In the genomic region with DNA sequence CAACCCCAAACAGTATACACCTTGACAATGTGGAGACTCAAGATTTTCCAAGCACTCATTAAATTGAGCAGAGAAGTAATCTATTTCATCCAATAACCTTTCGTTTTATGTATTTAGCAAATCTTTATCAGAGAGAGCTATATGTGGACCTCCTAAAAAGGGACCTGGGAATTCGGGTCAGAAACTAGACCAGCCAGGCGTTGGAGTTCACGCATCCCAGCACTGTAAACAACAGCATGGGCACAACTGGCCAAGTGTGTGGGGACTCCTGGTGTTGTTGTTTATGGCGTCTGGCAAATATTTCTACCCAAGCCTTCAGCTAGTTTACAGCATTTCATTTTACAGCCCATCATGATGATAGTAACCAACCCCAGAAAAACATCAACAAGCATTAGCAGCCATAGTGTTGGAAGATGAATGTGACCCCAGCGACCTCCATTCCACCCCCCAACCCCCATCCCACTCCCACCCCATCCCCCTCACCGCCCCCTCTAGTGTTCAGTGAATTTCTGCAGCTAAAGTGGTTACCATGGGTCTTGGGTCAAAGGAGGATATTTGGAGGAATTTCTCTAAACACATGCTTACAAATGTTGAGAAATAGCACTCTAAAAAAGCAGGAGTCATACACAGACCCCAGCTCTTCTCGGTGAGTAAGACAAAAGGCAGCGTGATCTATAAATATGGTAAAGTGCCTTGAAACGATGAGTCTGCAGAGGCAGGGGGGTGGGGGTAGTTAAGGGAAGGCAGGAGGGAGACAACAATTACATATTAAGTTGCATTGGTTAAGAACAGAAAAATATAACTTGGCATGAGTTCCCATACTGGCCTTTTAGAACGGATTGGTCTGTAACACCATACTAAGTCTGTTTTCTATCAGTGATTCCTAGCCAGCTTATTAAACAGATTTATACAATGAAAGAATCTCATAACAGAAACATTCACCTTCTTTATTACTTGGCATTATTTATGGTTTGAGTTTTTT, we compare ENCODE assay signal across 14 cellular contexts.
A peak's percentile ranks its signal among the peaks of the same experiment; 100 is the strongest.
DNase-seq lines count a peak whose midpoint lies in the region; ATAC-seq, FAIRE-seq and TF ChIP-seq lines count a peak whose summit lies in the region.
"Had no signal": no experiment of that assay in that cellular context is flagged by ENCODE, and none has a peak within 500 bp of the region (broad histone marks: within the 10 kb centered on the region; RNA-seq: fewer than 3 reads in every experiment).

No MANE protein-coding gene starts in this region.

- H3K9me3 Mint-ChIP-seq in H9 = no peaks in the 10 kb centered on the region
- H3K9me3 Mint-ChIP-seq in endothelial cell (ENCODE audit: unreplicated experiment) = no peaks in the 10 kb centered on the region
- H3K9me3 Mint-ChIP-seq: activated naive CD4-positive, alpha-beta T cell treated with anti-CD3 and anti-CD28 coated beads for 36 hours; stimulated activated naive B cell treated with anti-CD40 and anti-IgM and Interleukin-4, amounts not matched to agents 10 μg/mL and 1 μg/mL and 100 μg/mL, for 72 hours had no signal

- H3K9ac ChIP-seq in H9 (ENCODE audit: extremely low read depth, insufficient read length, low read length) = no peak overlapping the region
- H3K9ac ChIP-seq in GM12878 (ENCODE audit: control insufficient read depth, insufficient read depth, low read length) = no peak overlapping the region

- H3K79me1 ChIP-seq in H9 (ENCODE audit: insufficient read depth, low read depth, low read length, poor library complexity, severe bottlenecking) = no peaks in the 10 kb centered on the region

- H3K4me3 Mint-ChIP-seq in H9 (no peak overlapping the region), endothelial cell (ENCODE audit: unreplicated experiment) (no peak overlapping the region)
- H3K4me3 Mint-ChIP-seq: activated naive CD4-positive, alpha-beta T cell treated with anti-CD3 and anti-CD28 coated beads for 36 hours; stimulated activated naive B cell treated with anti-CD40 and anti-IgM and Interleukin-4, amounts not matched to agents 10 μg/mL and 1 μg/mL and 100 μg/mL, for 72 hours had no signal

- CTCF ChIA-PET in GM12878 (lab: Yijun Ruan, JAX) = interaction anchor here (1.0 kb wide), 1 partner anchor 11 kb away, joined by 3 read pairs; no protein-coding TSS in a partner anchor

- FAIRE-seq in GM12878 (lab: Jason Lieb, UNC) = no peak

- H3K36me3 ChIP-seq in GM12878 (ENCODE audit: control insufficient read depth in 2 of 2, insufficient read depth in 2 of 2, low read length in 1 of 2) = no peaks in the 10 kb centered on the region

- no peak for ATAC-seq in GM12878
- no peak for ATAC-seq in HG02870 (IDR thresholded peaks at IDR 0.05; ENCODE audit: unreplicated experiment)
- ATAC-seq in HG03095 (IDR thresholded peaks at IDR 0.05; ENCODE audit: unreplicated experiment) = no peak
- ATAC-seq: activated CD4-positive, CD25-positive, alpha-beta regulatory T cell treated with anti-CD3 and anti-CD28 coated beads, Interleukin-2, amount 50 U/mL, for 24 hours; left ventricle myocardium superior; stimulated activated naive B cell treated with anti-CD40 and anti-IgM and Interleukin-4, amounts not matched to agents 10 μg/mL and 1 μg/mL and 100 μg/mL, for 72 hours had no signal

- no peak for TF ChIP-seq POLR2A in GM12878 (IDR thresholded peaks at IDR 0.05; ENCODE audit: low read depth, low read length)

- H3K4me1 Mint-ChIP-seq in H9 = peaks cover 15 to 17% of the 10 kb centered on the region in 2 experiments
- H3K4me1 Mint-ChIP-seq in endothelial cell (ENCODE audit: unreplicated experiment) = no peaks in the 10 kb centered on the region
- H3K4me1 Mint-ChIP-seq: stimulated activated naive B cell treated with anti-CD40 and anti-IgM and Interleukin-4, amounts not matched to agents 10 μg/mL and 1 μg/mL and 100 μg/mL, for 72 hours had no signal

- no peak overlapping the region for H3K4ac ChIP-seq in H9 (ENCODE audit: low read depth, low read length)

- no peak overlapping the region for H4K5ac ChIP-seq in H9 (ENCODE audit: insufficient read length, low read depth, low read length)

- H3K4me2 ChIP-seq in H9 (ENCODE audit: insufficient read depth, insufficient read length, low read length) (no peak overlapping the region), GM12878 (ENCODE audit: control insufficient read depth, insufficient read depth) (no peak overlapping the region)

- no peaks in the 10 kb centered on the region for H3K79me2 ChIP-seq in H9 (ENCODE audit: insufficient read depth, low read length)
- H3K79me2 ChIP-seq in GM12878 (ENCODE audit: control insufficient read depth, insufficient read depth, low read length) = no peaks in the 10 kb centered on the region

- no TSS peak for BruUV-seq in GM12878 (replicated peaks; lab: Mats Ljungman, UMichigan)

- no peaks in the 10 kb centered on the region for H3K9me3 ChIP-seq in H9 (ENCODE audit: control insufficient read depth, low read depth, low read length)
- H3K9me3 ChIP-seq in GM12878 (replicated peaks; ENCODE audit: control insufficient read depth, insufficient read depth, low read length) = no peaks in the 10 kb centered on the region

- no peaks in the 10 kb centered on the region for H3K27me3 ChIP-seq in H9 (ENCODE audit: insufficient read depth, low read length)
- no peaks in the 10 kb centered on the region; a peak in 1 of 4 replicates for H3K27me3 ChIP-seq in GM12878 (replicated peaks in 1 of 2; ENCODE audit: control insufficient read depth in 2 of 2, insufficient read depth in 2 of 2, low read length in 1 of 2)

- RAD21 ChIA-PET in GM12878 (lab: Charles Lee; ENCODE audit: unreplicated experiment) = no interaction called here

- H3K56ac ChIP-seq in H9 (ENCODE audit: insufficient read length, low read depth, low read length) = no peak overlapping the region

- H3K23me2 ChIP-seq in H9 (ENCODE audit: insufficient read length, low read depth, low read length, poor library complexity, severe bottlenecking) = no peaks in the 10 kb centered on the region

- no peak overlapping the region for H3K14ac ChIP-seq in H9 (ENCODE audit: insufficient read depth, low read length)

- no peak for DNase-seq in H9
- no peak for DNase-seq in GM12878 (ENCODE audit: low read depth, low spot score)
- DNase-seq in kidney glomerular epithelial cell (lab: John Stamatoyannopoulos, UW) = peak; percentile 34
- peak; percentile 95 for DNase-seq in stromal cell of bone marrow (ENCODE audit: low read depth)
- no peak for DNase-seq in HuH-7 (ENCODE audit: low spot score)
- DNase-seq in endothelial cell (ENCODE audit: low spot score) = no peak
- DNase-seq: activated naive CD4-positive, alpha-beta T cell treated with anti-CD3 and anti-CD28 coated beads for 36 hours; left ventricle myocardium superior; NCI-H2171 treated with DMSO at 0.1 percent for 48 hours; stimulated activated CD4-positive, alpha-beta T cell treated with anti-CD3 and anti-CD28 coated beads, Interleukin-12 subunit alpha, Interleukin-12 subunit beta, amount 100 ng/mL, for 4 hours; stimulated activated naive B cell treated with anti-CD40 and anti-IgM and Interleukin-4, amounts not matched to agents 10 μg/mL and 1 μg/mL and 100 μg/mL, for 72 hours had no signal

- H3K27me3 Mint-ChIP-seq in H9 (ENCODE audit: low read depth) (no peaks in the 10 kb centered on the region), endothelial cell (ENCODE audit: unreplicated experiment) (no peaks in the 10 kb centered on the region)
- H3K27me3 Mint-ChIP-seq: stimulated activated naive B cell treated with anti-CD40 and anti-IgM and Interleukin-4, amounts not matched to agents 10 μg/mL and 1 μg/mL and 100 μg/mL, for 72 hours had no signal

- H3K23ac ChIP-seq in H9 (ENCODE audit: insufficient read length, low read depth, low read length) = no peak overlapping the region

- no peaks in the 10 kb centered on the region for H4K20me1 ChIP-seq in H9 (ENCODE audit: control insufficient read depth, insufficient read depth, insufficient read length)
- H4K20me1 ChIP-seq in GM12878 (ENCODE audit: control insufficient read depth, insufficient read depth) = no peaks in the 10 kb centered on the region

- H2BK120ac ChIP-seq in H9 (ENCODE audit: low read depth, low read length, poor library complexity, severe bottlenecking) = no peak overlapping the region

- no CpG with 5 or more reads among the region's 11 CpGs for WGBS in H9 (ENCODE audit: extremely low coverage, insufficient read length, low lambda C conversion rate)
- WGBS in GM12878 (ENCODE audit: insufficient coverage, insufficient replicate concordance, low lambda C conversion rate, missing lambda C conversion rate) = 37% methylated on average over 10 of the region's 11 CpGs

- H2AFZ ChIP-seq in H9 (ENCODE audit: low read length) = no peak overlapping the region
- H2AFZ ChIP-seq in GM12878 (ENCODE audit: control insufficient read depth, low read depth, low read length) = no peak overlapping the region

- SMC1A ChIA-PET in GM12878 (lab: Charles Lee; ENCODE audit: uncharacterized antibody, unreplicated experiment) = no interaction called here

- H2AK5ac ChIP-seq in H9 (ENCODE audit: insufficient read length, low read length) = no peak overlapping the region

- H3K27ac ChIP-seq in H9 (ENCODE audit: insufficient read length, low read depth, low read length) (no peak overlapping the region), GM12878 (ENCODE audit: control insufficient read depth, insufficient read depth) (no peak overlapping the region)

- H2BK12ac ChIP-seq in H9 (ENCODE audit: insufficient read length, low read depth, low read length) = no peak overlapping the region

- TF ChIP-seq EP300 in GM12878 (IDR thresholded peaks at IDR 0.05; ENCODE audit: borderline replicate concordance in 1 of 2, control insufficient read depth in 1 of 2, low read depth in 2 of 2, low read length in 2 of 2) = no peak

- no peak overlapping the region for H3K4me3 ChIP-seq in GM12878

- no peak overlapping the region for H3K18ac ChIP-seq in H9 (ENCODE audit: insufficient read length, low read depth, low read length)

- no peak overlapping the region for H4K91ac ChIP-seq in H9 (ENCODE audit: insufficient read length, low read depth, low read length)

- H3K36me3 Mint-ChIP-seq in H9 (ENCODE audit: insufficient read depth in 1 of 3, low read depth in 3 of 3) (no peaks in the 10 kb centered on the region), endothelial cell (ENCODE audit: low read depth, unreplicated experiment) (peaks cover 4% of the 10 kb centered on the region)
- H3K36me3 Mint-ChIP-seq: stimulated activated naive B cell treated with anti-CD40 and anti-IgM and Interleukin-4, amounts not matched to agents 10 μg/mL and 1 μg/mL and 100 μg/mL, for 72 hours had no signal

- H4K8ac ChIP-seq in H9 (replicated peaks; ENCODE audit: insufficient read length, low read depth, low read length) = no peak overlapping the region

- TF ChIP-seq CTCF in H9 (conservative IDR thresholded peaks at IDR 0.05) = peak; percentile 22; the same call in 2 of the 3 replicates
- TF ChIP-seq CTCF in GM12878 (IDR thresholded peaks at IDR 0.05 in 2 of 3, conservative IDR thresholded peaks at IDR 0.05 in 1 of 3; ENCODE audit: control insufficient read depth in 2 of 3, extremely low read depth in 1 of 3, insufficient read depth in 1 of 3, low read depth in 3 of 3, low read length in 3 of 3) = no peak
- no peak for TF ChIP-seq CTCF in endothelial cell (IDR thresholded peaks at IDR 0.05; ENCODE audit: unreplicated experiment)

- no peak overlapping the region for H3T11ph ChIP-seq in H9 (ENCODE audit: low read length)

- intact Hi-C loops in GM12878 (cut with micrococcal nuclease; ENCODE audit: unreplicated experiment) = no loop called here

- no peak overlapping the region for H2BK15ac ChIP-seq in H9 (ENCODE audit: low read depth, low read length)

- no peak overlapping the region for H2BK20ac ChIP-seq in H9 (ENCODE audit: low read depth, low read length, poor library complexity, severe bottlenecking)

- no peak for TF ChIP-seq RAD21 in GM12878 (IDR thresholded peaks at IDR 0.05; ENCODE audit: insufficient read depth, low read depth, low read length)

- H3K4me1 ChIP-seq in H9 (ENCODE audit: insufficient read depth, low read length) (peaks cover 4% of the 10 kb centered on the region; the same call in 1 of the 2 replicates), GM12878 (ENCODE audit: control insufficient read depth, insufficient read depth, low read length) (no peaks in the 10 kb centered on the region)

- in situ Hi-C loops in GM12878 (cut with MboI) = no loop called here

- peak overlapping the region in 1 of 3 experiments; percentile 19; a peak in 1 of 7 replicates for H3K27ac Mint-ChIP-seq in H9
- H3K27ac Mint-ChIP-seq in endothelial cell (ENCODE audit: unreplicated experiment) = no peak overlapping the region
- H3K27ac Mint-ChIP-seq: activated naive CD4-positive, alpha-beta T cell treated with anti-CD3 and anti-CD28 coated beads for 36 hours; stimulated activated naive B cell treated with anti-CD40 and anti-IgM and Interleukin-4, amounts not matched to agents 10 μg/mL and 1 μg/mL and 100 μg/mL, for 72 hours had no signal

- POLR2A ChIA-PET in GM12878 (lab: Charles Lee) = no interaction called here

- no peak overlapping the region for H2BK5ac ChIP-seq in H9 (ENCODE audit: insufficient read length, low read length)

Comparison
In these comparisons a context has a peak if more than half of its experiments do, and no peak if none do; other contexts are left out.
1. DNase-seq: peak in kidney glomerular epithelial cell (single experiment) and stromal cell of bone marrow (single experiment); none in H9 (single experiment), GM12878 (single experiment), HuH-7 (single experiment) and endothelial cell (single experiment).